ENCODE assay signal across 8 cellular contexts in genomic region chr22:36454916-36455570, GRCh38. TPM values are rescaled to one million over a fixed set of nuclear protein-coding genes. Genes with fewer than 3 reads are reported as not detected.
DNase-seq lines count a peak whose midpoint lies in the region; ATAC-seq and TF ChIP-seq lines count a peak whose summit lies in the region.

No MANE protein-coding gene starts in this region.

- no peak overlapping the region for H2AK5ac ChIP-seq in H9 (ENCODE audit: insufficient read length, low read length)

- no peaks in the 10 kb centered on the region for H3K79me2 ChIP-seq in H9 (ENCODE audit: insufficient read depth, low read length)

- peak overlapping the region; percentile 35 to 45 for H3K4me3 ChIP-seq in prostate gland

- H3K9me3 ChIP-seq in H9 (ENCODE audit: control insufficient read depth, low read depth, low read length) = no peaks in the 10 kb centered on the region
- H3K9me3 ChIP-seq in prostate gland = no peaks in the 10 kb centered on the region

- no peak overlapping the region for H2BK5ac ChIP-seq in H9 (ENCODE audit: insufficient read length, low read length)

- H2BK120ac ChIP-seq in H9 (ENCODE audit: low read depth, low read length, poor library complexity, severe bottlenecking) = peak overlapping the region; percentile 94

- no peak overlapping the region for H2AFZ ChIP-seq in H9 (ENCODE audit: low read length)

- intact Hi-C loops in left ventricle myocardium superior (cut with micrococcal nuclease) (loop anchor here (10.0 kb wide), 1 partner anchor 70 kb away; the partner anchor contains the start of gene MYH9), prostate gland (cut with DNase I) (loop anchor here (2.0 kb wide), 1 partner anchor 66 kb away; no protein-coding TSS in a partner anchor)

- H3K27me3 Mint-ChIP-seq in H9 (ENCODE audit: low read depth) = peaks cover 1% of the 10 kb centered on the region; the same call in 1 of the 2 replicates
- no peaks in the 10 kb centered on the region for H3K27me3 Mint-ChIP-seq in T-helper 1 cell treated with Interleukin-12 subunit alpha and Interleukin-12 subunit beta and Interleukin-4 antibody, amounts not matched to agents 30 μg/mL and 1 μg/mL, for 36 hours (ENCODE audit: low read depth)

- no peak overlapping the region for H3K23ac ChIP-seq in H9 (ENCODE audit: insufficient read length, low read depth, low read length)

- H3K27me3 ChIP-seq in H9 (ENCODE audit: insufficient read depth, low read length) (no peaks in the 10 kb centered on the region), prostate gland (replicated peaks; ENCODE audit: insufficient read depth) (no peaks in the 10 kb centered on the region)

- no peaks in the 10 kb centered on the region; a peak in 1 of 7 replicates for H3K36me3 Mint-ChIP-seq in H9 (ENCODE audit: insufficient read depth in 1 of 3, low read depth in 3 of 3)
- H3K36me3 Mint-ChIP-seq in T-helper 1 cell treated with Interleukin-12 subunit alpha and Interleukin-12 subunit beta and Interleukin-4 antibody, amounts not matched to agents 30 μg/mL and 1 μg/mL, for 36 hours (ENCODE audit: low read depth) = no peaks in the 10 kb centered on the region

- TF ChIP-seq POLR2A in prostate gland (IDR thresholded peaks at IDR 0.05) = peak; percentile 92

- H3K9ac ChIP-seq in H9 (ENCODE audit: extremely low read depth, insufficient read length, low read length) = peak overlapping the region; percentile 63

- no CpG with 5 or more reads among the region's 61 CpGs for WGBS in H9 (ENCODE audit: extremely low coverage, insufficient read length, low lambda C conversion rate)
- 2% methylated on average over 59 of the region's 61 CpGs for WGBS in prostate gland

- peak overlapping the region; percentile 55 for H3T11ph ChIP-seq in H9 (ENCODE audit: low read length)

- no peaks in the 10 kb centered on the region for H3K36me3 ChIP-seq in prostate gland

- peak overlapping the region; percentile 55 to 64; a peak in 4 of 5 replicates for H3K4me3 Mint-ChIP-seq in H9
- H3K4me3 Mint-ChIP-seq in T-helper 1 cell treated with Interleukin-12 subunit alpha and Interleukin-12 subunit beta and Interleukin-4 antibody, amounts not matched to agents 30 μg/mL and 1 μg/mL, for 36 hours = peak overlapping the region; percentile 65

- H3K18ac ChIP-seq in H9 (ENCODE audit: insufficient read length, low read depth, low read length) = peak overlapping the region; percentile 99

- peak overlapping the region; percentile 96 for H3K14ac ChIP-seq in H9 (ENCODE audit: insufficient read depth, low read length)

- H3K27ac Mint-ChIP-seq in H9 = peak overlapping the region in 2 of 3 experiments; percentile 61; a peak in 1 of 7 replicates
- peak overlapping the region; percentile 80 for H3K27ac Mint-ChIP-seq in T-helper 1 cell treated with Interleukin-12 subunit alpha and Interleukin-12 subunit beta and Interleukin-4 antibody, amounts not matched to agents 30 μg/mL and 1 μg/mL, for 36 hours

- H3K27ac ChIP-seq in H9 (ENCODE audit: insufficient read length, low read depth, low read length) = no peak overlapping the region
- peak overlapping the region; percentile 96 to 98 for H3K27ac ChIP-seq in prostate gland

- no peak overlapping the region for H4K5ac ChIP-seq in H9 (ENCODE audit: insufficient read length, low read depth, low read length)

- no peaks in the 10 kb centered on the region for H3K79me1 ChIP-seq in H9 (ENCODE audit: insufficient read depth, low read depth, low read length, poor library complexity, severe bottlenecking)

- H4K91ac ChIP-seq in H9 (ENCODE audit: insufficient read length, low read depth, low read length) = no peak overlapping the region

- no peak for TF ChIP-seq CTCF in H9 (conservative IDR thresholded peaks at IDR 0.05)
- peak in 2 of 4 experiments; percentile 54 to 77 for TF ChIP-seq CTCF in prostate gland (IDR thresholded peaks at IDR 0.05)

- peak; percentile 78 for DNase-seq in DMS79 treated with DMSO at 0.1 percent for 48 hours (lab: John Stamatoyannopoulos, UW)
- DNase-seq in H9 = peak; percentile 98
- DNase-seq in NCI-H128 (lab: John Stamatoyannopoulos, UW; ENCODE audit: unreplicated experiment) = peak; percentile 68
- peak in 50 of 56 donors; percentile 18 to 88 (median 64) for DNase-seq in amygdala (lab: John Stamatoyannopoulos, UW)
- DNase-seq in left ventricle myocardium superior = peak; percentile 97
- DNase-seq in prostate gland (ENCODE audit: low spot score) = peak; percentile 95
- DNase-seq in ureter (ENCODE audit: low spot score) = peak; percentile 95

- H4K20me1 ChIP-seq in H9 (ENCODE audit: control insufficient read depth, insufficient read depth, insufficient read length) = no peaks in the 10 kb centered on the region

- peak overlapping the region; percentile 15; the same call in 1 of the 2 replicates for H3K4ac ChIP-seq in H9 (ENCODE audit: low read depth, low read length)

- peak overlapping the region; percentile 65 for H2BK20ac ChIP-seq in H9 (ENCODE audit: low read depth, low read length, poor library complexity, severe bottlenecking)

- H3K9me3 Mint-ChIP-seq in H9 = no peaks in the 10 kb centered on the region; a peak in 2 of 5 replicates
- no peaks in the 10 kb centered on the region for H3K9me3 Mint-ChIP-seq in T-helper 1 cell treated with Interleukin-12 subunit alpha and Interleukin-12 subunit beta and Interleukin-4 antibody, amounts not matched to agents 30 μg/mL and 1 μg/mL, for 36 hours

- H3K23me2 ChIP-seq in H9 (ENCODE audit: insufficient read length, low read depth, low read length, poor library complexity, severe bottlenecking) = peaks cover 9% of the 10 kb centered on the region

- H2BK12ac ChIP-seq in H9 (ENCODE audit: insufficient read length, low read depth, low read length) = no peak overlapping the region

- H4K8ac ChIP-seq in H9 (replicated peaks; ENCODE audit: insufficient read length, low read depth, low read length) = no peak overlapping the region

- H3K4me1 Mint-ChIP-seq in H9 = peaks cover 27 to 38% of the 10 kb centered on the region in 2 experiments
- H3K4me1 Mint-ChIP-seq in T-helper 1 cell treated with Interleukin-12 subunit alpha and Interleukin-12 subunit beta and Interleukin-4 antibody, amounts not matched to agents 30 μg/mL and 1 μg/mL, for 36 hours (ENCODE audit: low read depth) = peaks cover 37% of the 10 kb centered on the region

- no peak overlapping the region for H3K56ac ChIP-seq in H9 (ENCODE audit: insufficient read length, low read depth, low read length)

- ATAC-seq in left ventricle myocardium superior = peak; percentile 89

- H3K4me1 ChIP-seq in H9 (ENCODE audit: insufficient read depth, low read length) (no peaks in the 10 kb centered on the region; the same call in 1 of the 2 replicates), prostate gland (replicated peaks) (peaks cover 20% of the 10 kb centered on the region)

- H3K4me2 ChIP-seq in H9 (ENCODE audit: insufficient read depth, insufficient read length, low read length) = peak overlapping the region; percentile 59

- H2BK15ac ChIP-seq in H9 (ENCODE audit: low read depth, low read length) = no peak overlapping the region

RNA-seq across cellular contexts. Expression of gene TXN2, which starts 26.4 kb away (rescaled TPM):
- total RNA-seq in H9 (2021) (58.6 and 59.2 TPM in 2 replicates), left ventricle myocardium superior (131 TPM), prostate gland (100 to 1,000 TPM in 1 of 2 donors, 10 to 100 TPM in 1; 74.3 to 148 TPM), ureter (88.2 TPM)

RNA-seq across cellular contexts. Expression of gene FOXRED2, which starts 51.8 kb away (rescaled TPM):
- total RNA-seq in H9 (2021) (31.3 and 34.4 TPM in 2 replicates), left ventricle myocardium superior (13.5 TPM), prostate gland (10 to 100 TPM; 24.7 to 33.7 TPM), ureter (15.3 TPM)
